10 cellular contexts compared by ENCODE assay signal in genomic region chr20:4896971-4897497, GRCh38.
DNase-seq lines count a peak whose midpoint lies in the region; TF ChIP-seq lines count a peak whose summit lies in the region.
"Had no signal": no experiment of that assay in that cellular context is flagged by ENCODE, and none has a peak within 500 bp of the region (broad histone marks: within the 10 kb centered on the region; RNA-seq: fewer than 3 reads in every experiment).

No MANE protein-coding gene starts in this region.

- H3K9ac ChIP-seq in Karpas-422 (ENCODE audit: low read length) = peak overlapping the region; percentile 51
- H3K9ac ChIP-seq in neural progenitor cell = no peak overlapping the region

- H3K27me3 Mint-ChIP-seq in neural progenitor cell (ENCODE audit: insufficient read depth, low read depth) (peaks cover 8% of the 10 kb centered on the region), chondrocyte (ENCODE audit: low read depth) (no peaks in the 10 kb centered on the region)

- WGBS in adrenal gland, 4 donors = 75 to 83% (median 76%) methylated on average over 4 to 9 of the region's 9 CpGs

- H3K27me3 ChIP-seq in Karpas-422 (ENCODE audit: low read length) (no peaks in the 10 kb centered on the region), adrenal gland (no peaks in the 10 kb centered on the region), neural progenitor cell (no peaks in the 10 kb centered on the region)

- TF ChIP-seq CTCF in adrenal gland (IDR thresholded peaks at IDR 0.05) = no peak
- peak; percentile 59 for TF ChIP-seq CTCF in neural progenitor cell (IDR thresholded peaks at IDR 0.05)
- TF ChIP-seq CTCF in chondrocyte (IDR thresholded peaks at IDR 0.05) = no peak

- H3K9me3 ChIP-seq in Karpas-422 (ENCODE audit: low read length) = no peaks in the 10 kb centered on the region
- H3K9me3 ChIP-seq in adrenal gland (replicated peaks in 1 of 3) = no peaks in the 10 kb centered on the region
- H3K9me3 ChIP-seq in neural progenitor cell (ENCODE audit: low read depth) = no peaks in the 10 kb centered on the region

- peaks cover 18% of the 10 kb centered on the region for H3K36me3 Mint-ChIP-seq in neural progenitor cell
- peaks cover 11% of the 10 kb centered on the region for H3K36me3 Mint-ChIP-seq in chondrocyte (ENCODE audit: low read depth)

- H4K20me1 ChIP-seq in Karpas-422 (ENCODE audit: insufficient read depth, low read depth, low read length) (no peaks in the 10 kb centered on the region; the same call in 1 of the 2 replicates), neural progenitor cell (ENCODE audit: low read depth) (no peaks in the 10 kb centered on the region)

- DNase-seq in NCI-H82 (lab: John Stamatoyannopoulos, UW) (peak; percentile 37), NCI-H82 treated with DMSO at 0.1 percent for 48 hours (lab: John Stamatoyannopoulos, UW; ENCODE audit: unreplicated experiment) (no peak), Karpas-422 (peak; percentile 90), adrenal gland (peak in 1 of 7 donors; percentile 47), neural progenitor cell (ENCODE audit: low spot score) (peak; percentile 73), erythroblast (lab: John Stamatoyannopoulos, UW) (no peak), chondrocyte (ENCODE audit: low spot score) (no peak)
- DNase-seq in stimulated activated CD4-positive, alpha-beta T cell treated with anti-CD3 and anti-CD28 coated beads, Interleukin-4, amount 100 ng/mL, for 1 hour = no peak
- DNase-seq: activated T-cell treated with anti-CD3 and anti-CD28 coated beads for 4 hours; stimulated activated CD4-positive, alpha-beta T cell treated with anti-CD3 and anti-CD28 coated beads, Interleukin-2, amount 100 ng/mL, for 48 hours had no signal

- H3K4me1 Mint-ChIP-seq in neural progenitor cell (peaks cover 50% of the 10 kb centered on the region), chondrocyte (ENCODE audit: low read depth) (peaks cover 37% of the 10 kb centered on the region)

- H3K27ac ChIP-seq in Karpas-422 (ENCODE audit: low read length) = peak overlapping the region; percentile 87
- peak overlapping the region in 3 of 5 donors; percentile 83 to 90 (median 85) for H3K27ac ChIP-seq in adrenal gland
- no peak overlapping the region for H3K27ac ChIP-seq in neural progenitor cell

- H3K9me3 Mint-ChIP-seq in neural progenitor cell = no peaks in the 10 kb centered on the region
- H3K9me3 Mint-ChIP-seq in chondrocyte (ENCODE audit: low read depth) = no peaks in the 10 kb centered on the region

- H2AFZ ChIP-seq in Karpas-422 (ENCODE audit: low read length) (no peak overlapping the region), neural progenitor cell (replicated peaks) (no peak overlapping the region)

- no peaks in the 10 kb centered on the region for H3F3A ChIP-seq in neural progenitor cell (ENCODE audit: low read depth)

- H3K4me2 ChIP-seq in Karpas-422 (ENCODE audit: low read depth, low read length, poor library complexity, severe bottlenecking) (peak overlapping the region; percentile 66), neural progenitor cell (peak overlapping the region; percentile 11)

- H3K27ac Mint-ChIP-seq in neural progenitor cell (no peak overlapping the region), chondrocyte (ENCODE audit: unreplicated experiment) (no peak overlapping the region)

- H3K4me3 Mint-ChIP-seq in neural progenitor cell (no peak overlapping the region), chondrocyte (ENCODE audit: unreplicated experiment) (no peak overlapping the region)

- TF ChIP-seq POLR2A in adrenal gland (IDR thresholded peaks at IDR 0.05) (no peak), erythroblast (IDR thresholded peaks at IDR 0.05; ENCODE audit: low read length) (no peak)

- intact Hi-C loops in adrenal gland (cut with DNase I) = no loop called here

- H3K36me3 ChIP-seq in Karpas-422 (ENCODE audit: insufficient read depth, low read length) (peaks cover 4% of the 10 kb centered on the region; the same call in 1 of the 2 replicates), adrenal gland (replicated peaks in 1 of 2) (peaks cover 0 to 20% of the 10 kb centered on the region in 2 donors), neural progenitor cell (no peaks in the 10 kb centered on the region)

- no peak overlapping the region for H3K4me3 ChIP-seq in Karpas-422 (ENCODE audit: low read length)
- H3K4me3 ChIP-seq in adrenal gland = no peak overlapping the region
- no peak overlapping the region for H3K4me3 ChIP-seq in neural progenitor cell

- H3K4me1 ChIP-seq in Karpas-422 (ENCODE audit: low read length) = peaks cover 56% of the 10 kb centered on the region
- peaks cover 28 to 76% of the 10 kb centered on the region in 2 donors for H3K4me1 ChIP-seq in adrenal gland (replicated peaks in 1 of 2)
- H3K4me1 ChIP-seq in neural progenitor cell = peaks cover 13% of the 10 kb centered on the region

- H3K79me2 ChIP-seq in Karpas-422 (ENCODE audit: low read length) = peaks cover 27% of the 10 kb centered on the region
- H3K79me2 ChIP-seq in neural progenitor cell (ENCODE audit: low read depth) = no peaks in the 10 kb centered on the region

- H3K9me2 ChIP-seq in Karpas-422 (replicated peaks; ENCODE audit: insufficient read depth, low read length) = no peaks in the 10 kb centered on the region

Comparison
In these comparisons a context has a peak if more than half of its experiments do, and no peak if none do; other contexts are left out.
1. DNase-seq: peak in NCI-H82 (single experiment), Karpas-422 (single experiment) and neural progenitor cell (single experiment); none in NCI-H82 treated with DMSO at 0.1 percent for 48 hours (single experiment), stimulated activated CD4-positive, alpha-beta T cell treated with anti-CD3 and anti-CD28 coated beads, Interleukin-4, amount 100 ng/mL, for 1 hour (single experiment), erythroblast (0 of 2) and chondrocyte (single experiment).